16 cellular contexts compared by ENCODE assay signal in the genomic region with DNA sequence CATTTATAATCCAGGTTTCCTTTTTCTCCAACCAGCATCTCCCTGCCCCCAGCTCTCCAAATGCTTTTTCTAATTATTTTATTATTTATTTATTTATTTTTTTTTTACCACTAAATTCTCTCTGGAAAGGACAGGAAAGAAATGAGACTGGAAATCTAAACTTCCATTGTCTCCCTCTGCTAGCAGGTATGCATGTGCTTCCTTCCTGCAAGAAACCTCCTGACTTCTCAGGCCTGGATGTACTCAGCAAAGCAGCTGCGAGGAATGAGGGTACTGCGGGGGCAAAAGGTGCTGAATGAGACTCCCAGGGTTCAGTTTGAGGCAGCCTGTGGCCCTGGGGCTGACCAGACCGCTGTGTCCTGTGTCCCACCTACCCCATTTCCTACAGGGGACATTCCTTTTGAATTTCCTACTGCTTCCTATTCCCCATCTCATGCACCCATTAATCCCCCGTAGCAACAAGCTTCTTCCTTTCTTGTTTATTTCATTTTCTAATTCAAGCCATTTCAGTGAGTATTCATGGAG.
DNase-seq lines count a peak whose midpoint lies in the region; ATAC-seq and TF ChIP-seq lines count a peak whose summit lies in the region.
"Had no signal": no experiment of that assay in that cellular context is flagged by ENCODE, and none has a peak within 500 bp of the region (broad histone marks: within the 10 kb centered on the region; RNA-seq: fewer than 3 reads in every experiment).

No MANE protein-coding gene starts in this region.

- WGBS in trophoblast cell (ENCODE audit: extremely low coverage, insufficient coverage, insufficient read length), result no CpG with 5 or more reads among the region's 4 CpGs

- no peak overlapping the region for H3K4me3 ChIP-seq in neural progenitor cell
- no peak overlapping the region for H3K4me3 ChIP-seq in trophoblast cell (ENCODE audit: low read depth, low read length)
- H3K4me3 ChIP-seq: GM23248, HAP-1 had no signal

- H3K4ac ChIP-seq in trophoblast cell (ENCODE audit: low read depth, low read length), result no peak overlapping the region

- no peak overlapping the region for H3K4me3 Mint-ChIP-seq in endothelial cell (ENCODE audit: unreplicated experiment)
- H3K4me3 Mint-ChIP-seq in neural progenitor cell, result no peak overlapping the region
- H3K4me3 Mint-ChIP-seq: CD8-positive, alpha-beta T cell; HFFc6 had no signal

- H4K12ac ChIP-seq in trophoblast cell (ENCODE audit: low read depth, low read length), result peak overlapping the region; percentile 0

- H3F3A ChIP-seq in neural progenitor cell (ENCODE audit: low read depth), result no peaks in the 10 kb centered on the region

- H3K27ac ChIP-seq in neural progenitor cell (no peak overlapping the region), trophoblast cell (ENCODE audit: low read depth, low read length) (peak overlapping the region; percentile 29)

- H3K36me3 ChIP-seq in neural progenitor cell (no peaks in the 10 kb centered on the region), trophoblast cell (ENCODE audit: control insufficient read depth in 1 of 2, insufficient read depth in 2 of 2, low read length in 2 of 2) (no peaks in the 10 kb centered on the region)
- H3K36me3 ChIP-seq: HAP-1 had no signal

- peak overlapping the region; percentile 12 for H2BK5ac ChIP-seq in trophoblast cell (ENCODE audit: low read depth, low read length, poor library complexity)

- H3K27me3 Mint-ChIP-seq in endothelial cell (ENCODE audit: unreplicated experiment) (peaks cover 6% of the 10 kb centered on the region), neural progenitor cell (ENCODE audit: insufficient read depth, low read depth) (no peaks in the 10 kb centered on the region)

- H3K27ac Mint-ChIP-seq in endothelial cell (ENCODE audit: unreplicated experiment) (peak overlapping the region; percentile 97), neural progenitor cell (no peak overlapping the region)
- H3K27ac Mint-ChIP-seq: CD8-positive, alpha-beta T cell; HFFc6 had no signal

- H4K91ac ChIP-seq in trophoblast cell (ENCODE audit: low read depth, low read length), result peak overlapping the region; percentile 41

- no peak overlapping the region for H3K4me2 ChIP-seq in neural progenitor cell
- no peak overlapping the region for H3K4me2 ChIP-seq in trophoblast cell (ENCODE audit: low read length)

- no peak for TF ChIP-seq CTCF in endothelial cell (IDR thresholded peaks at IDR 0.05; ENCODE audit: unreplicated experiment)
- no peak for TF ChIP-seq CTCF in neural progenitor cell (IDR thresholded peaks at IDR 0.05)

- H2AFZ ChIP-seq in neural progenitor cell (replicated peaks), result peak overlapping the region; percentile 81
- H2AFZ ChIP-seq in trophoblast cell (ENCODE audit: insufficient read depth, low read length, poor library complexity), result no peak overlapping the region
- H2AFZ ChIP-seq: GM23248 had no signal

- DNase-seq in dermis blood vessel endothelial cell (peak; percentile 66), endothelial cell (ENCODE audit: low spot score) (peak; percentile 29), neural progenitor cell (ENCODE audit: low spot score) (no peak), trophoblast cell (no peak), sciatic nerve (ENCODE audit: low spot score) (no peak), Right ventricle myocardium inferior (ENCODE audit: missing footprints) (no peak), SHP77 (lab: John Stamatoyannopoulos, UW) (no peak)
- DNase-seq: C1 segment of cervical spinal cord; Caco-2; CD8-positive, alpha-beta T cell; DMS153; DND-41; GM23248; HFFc6 had no signal

- H3K79me1 ChIP-seq in trophoblast cell (ENCODE audit: low read length), result peaks cover 21% of the 10 kb centered on the region

- no peak overlapping the region for H3K9ac ChIP-seq in neural progenitor cell
- no peak overlapping the region for H3K9ac ChIP-seq in trophoblast cell (ENCODE audit: low read length)

- H3K14ac ChIP-seq in trophoblast cell (ENCODE audit: low read length), result peak overlapping the region; percentile 36

- H3K4me1 ChIP-seq in neural progenitor cell, result peaks cover 4% of the 10 kb centered on the region
- H3K4me1 ChIP-seq in trophoblast cell (ENCODE audit: control insufficient read depth in 1 of 2, insufficient read depth in 2 of 2, low read length in 2 of 2), result peaks cover 7 to 10% of the 10 kb centered on the region in 2 experiments
- H3K4me1 ChIP-seq: Caco-2, HAP-1 had no signal

- no peak overlapping the region for H2AK5ac ChIP-seq in trophoblast cell (ENCODE audit: low read length)

- no peaks in the 10 kb centered on the region for H3K9me3 Mint-ChIP-seq in endothelial cell (ENCODE audit: unreplicated experiment)
- H3K9me3 Mint-ChIP-seq in neural progenitor cell, result no peaks in the 10 kb centered on the region
- H3K9me3 Mint-ChIP-seq: CD8-positive, alpha-beta T cell; HFFc6 had no signal

- H3K4me1 Mint-ChIP-seq in endothelial cell (ENCODE audit: unreplicated experiment) (peaks cover 27% of the 10 kb centered on the region), neural progenitor cell (peaks cover 6% of the 10 kb centered on the region)

- intact Hi-C loops in sciatic nerve (cut with DNase I), result no loop called here
- intact Hi-C loops in Right ventricle myocardium inferior (cut with DNase I), result no loop called here

- H3K79me2 ChIP-seq in neural progenitor cell (ENCODE audit: low read depth), result no peaks in the 10 kb centered on the region
- H3K79me2 ChIP-seq in trophoblast cell (ENCODE audit: control insufficient read depth, insufficient read depth, low read length, poor library complexity), result no peaks in the 10 kb centered on the region

- no peaks in the 10 kb centered on the region for H3K36me3 Mint-ChIP-seq in endothelial cell (ENCODE audit: low read depth, unreplicated experiment)
- H3K36me3 Mint-ChIP-seq in neural progenitor cell, result no peaks in the 10 kb centered on the region
- H3K36me3 Mint-ChIP-seq: CD8-positive, alpha-beta T cell had no signal

- no peak overlapping the region for H3K18ac ChIP-seq in trophoblast cell (ENCODE audit: low read length)

- H4K8ac ChIP-seq in trophoblast cell (ENCODE audit: low read depth, low read length), result peak overlapping the region; percentile 11

- no peaks in the 10 kb centered on the region for H4K20me1 ChIP-seq in neural progenitor cell (ENCODE audit: low read depth)

- no peak overlapping the region for H3K23ac ChIP-seq in trophoblast cell (ENCODE audit: low read length)

- H3K9me3 ChIP-seq in neural progenitor cell (ENCODE audit: low read depth) (peaks cover 4% of the 10 kb centered on the region), trophoblast cell (ENCODE audit: insufficient read depth, low read depth, low read length) (no peaks in the 10 kb centered on the region)
- H3K9me3 ChIP-seq: Caco-2, HAP-1 had no signal

- H2BK12ac ChIP-seq in trophoblast cell (ENCODE audit: low read length), result peak overlapping the region; percentile 37

- H2BK120ac ChIP-seq in trophoblast cell (ENCODE audit: insufficient read depth, low read length, poor library complexity), result peak overlapping the region; percentile 32

- H3K27me3 ChIP-seq in neural progenitor cell (no peaks in the 10 kb centered on the region), trophoblast cell (ENCODE audit: insufficient read depth, low read length) (no peaks in the 10 kb centered on the region)

- ATAC-seq in HG03135 (IDR thresholded peaks at IDR 0.05; ENCODE audit: unreplicated experiment) (no peak), sciatic nerve (no peak), Right ventricle myocardium inferior (no peak)
- ATAC-seq: CD8-positive, alpha-beta T cell had no signal

Comparison
In these comparisons a context has a peak if more than half of its experiments do, and no peak if none do; other contexts are left out.
1. DNase-seq: peak in dermis blood vessel endothelial cell (single experiment) and endothelial cell (single experiment); none in neural progenitor cell (single experiment), trophoblast cell (0 of 2), sciatic nerve (single experiment), Right ventricle myocardium inferior (single experiment) and SHP77 (0 of 2).